In genomic region chr17:64604532-64604931, GRCh38 we compare ENCODE assay signal across 7 cellular contexts. TPM values are rescaled to one million over a fixed set of nuclear protein-coding genes. Genes with fewer than 3 reads are reported as not detected.
DNase-seq lines count a peak whose midpoint lies in the region; ATAC-seq and TF ChIP-seq lines count a peak whose summit lies in the region.
"Not testable (repeated sequence)": the region's sequence is repeated elsewhere in the genome, so short reads cannot be mapped to it uniquely, and the experiment has no call there.

No MANE protein-coding gene starts in this region.

- not testable (repeated sequence) for ATAC-seq in CD4-positive, alpha-beta T cell (ENCODE audit: poor library complexity); T-helper 17 cell

- H3K27ac ChIP-seq in CD4-positive, alpha-beta T cell (ENCODE audit: low read depth, low read length): not testable (repeated sequence)
- peak overlapping the region; percentile 47 for H3K27ac ChIP-seq in PC-9
- peak overlapping the region; percentile 34 for H3K27ac ChIP-seq in epithelial cell of prostate

- H3K36me3 ChIP-seq in PC-9 (ENCODE audit: low read depth): not testable (repeated sequence)

- H3K9me2 ChIP-seq in PC-9 (ENCODE audit: insufficient read depth): not testable (repeated sequence)

- peaks cover 52% of the 10 kb centered on the region for H4K20me1 ChIP-seq in PC-9 (ENCODE audit: insufficient read depth)

- BruUV-seq in PC-9 (replicated peaks; lab: Mats Ljungman, UMichigan): not testable (repeated sequence)

- intact Hi-C loops in CD4-positive, alpha-beta T cell (cut with DNase I, micrococcal nuclease): loop anchor here in 1 of 2 experiments (5.0 kb wide), 1 partner anchor 43 kb away; no protein-coding TSS in a partner anchor
- intact Hi-C loops in PC-9 (cut with micrococcal nuclease; ENCODE audit: unreplicated experiment): not testable (repeated sequence)

- peak overlapping the region; percentile 38 for H3K27ac Mint-ChIP-seq in CD4-positive, alpha-beta T cell
- H3K27ac Mint-ChIP-seq in HFFc6 (peak overlapping the region; percentile 81), T-helper 17 cell (peak overlapping the region; percentile 37), nephron progenitor cell (peak overlapping the region; percentile 73)
- H3K27ac Mint-ChIP-seq in activated naive CD4-positive, alpha-beta T cell treated with anti-CD3 and anti-CD28 coated beads, Interleukin-2, amount 50 U/mL, for 24 hours: peak overlapping the region; percentile 81

- peaks cover 62% of the 10 kb centered on the region for H3F3A ChIP-seq in PC-9 (ENCODE audit: insufficient read depth, low read depth)

- not testable (repeated sequence) for H3K4me3 ChIP-seq in PC-9

- not testable (repeated sequence) for H3K4me2 ChIP-seq in PC-9

- CTCF ChIA-PET in CD4-positive, alpha-beta T cell (lab: Charles Lee); PC-9 (lab: Charles Lee): not testable (repeated sequence)

- not testable (repeated sequence) for H3K9me3 Mint-ChIP-seq in CD4-positive, alpha-beta T cell; HFFc6; activated naive CD4-positive, alpha-beta T cell treated with anti-CD3 and anti-CD28 coated beads, Interleukin-2, amount 50 U/mL, for 24 hours
- peaks cover 11% of the 10 kb centered on the region for H3K9me3 Mint-ChIP-seq in nephron progenitor cell

- H3K36me3 Mint-ChIP-seq in CD4-positive, alpha-beta T cell (ENCODE audit: low read depth); HFFc6 (ENCODE audit: low read depth); T-helper 17 cell (ENCODE audit: low read depth); activated naive CD4-positive, alpha-beta T cell treated with anti-CD3 and anti-CD28 coated beads, Interleukin-2, amount 50 U/mL, for 24 hours: not testable (repeated sequence)
- peaks cover 16% of the 10 kb centered on the region for H3K36me3 Mint-ChIP-seq in nephron progenitor cell (ENCODE audit: low read depth)

- peaks cover 95% of the 10 kb centered on the region for H3K79me2 ChIP-seq in PC-9 (ENCODE audit: low read depth)

- H3K4me1 Mint-ChIP-seq in CD4-positive, alpha-beta T cell (ENCODE audit: low read depth): peaks cover 53% of the 10 kb centered on the region
- H3K4me1 Mint-ChIP-seq in HFFc6 (ENCODE audit: low read depth) (peaks cover 65% of the 10 kb centered on the region), T-helper 17 cell (peaks cover 34% of the 10 kb centered on the region)
- peaks cover 56% of the 10 kb centered on the region for H3K4me1 Mint-ChIP-seq in activated naive CD4-positive, alpha-beta T cell treated with anti-CD3 and anti-CD28 coated beads, Interleukin-2, amount 50 U/mL, for 24 hours
- not testable (repeated sequence) for H3K4me1 Mint-ChIP-seq in nephron progenitor cell

- H3K4me1 ChIP-seq in PC-9 (replicated peaks; ENCODE audit: insufficient read depth): not testable (repeated sequence)

- H3K9me3 ChIP-seq in CD4-positive, alpha-beta T cell (ENCODE audit: control insufficient read depth, low read length); PC-9 (ENCODE audit: insufficient read depth, low read depth); T-helper 17 cell (ENCODE audit: control insufficient read depth, low read length, poor library complexity, severe bottlenecking): not testable (repeated sequence)

- POLR2A ChIA-PET in CD4-positive, alpha-beta T cell (lab: Charles Lee): not testable (repeated sequence)
- POLR2A ChIA-PET in PC-9 (lab: Charles Lee; ENCODE audit: unreplicated experiment): interaction anchor here (0.6 kb wide), 1 partner anchor 119 kb away, joined by 9 read pairs; no protein-coding TSS in a partner anchor

- not testable (repeated sequence) for H3K4me3 Mint-ChIP-seq in CD4-positive, alpha-beta T cell; T-helper 17 cell; activated naive CD4-positive, alpha-beta T cell treated with anti-CD3 and anti-CD28 coated beads, Interleukin-2, amount 50 U/mL, for 24 hours; nephron progenitor cell
- peak overlapping the region; percentile 39; the same call in 1 of the 2 replicates for H3K4me3 Mint-ChIP-seq in HFFc6

- not testable (repeated sequence) for H3K27me3 Mint-ChIP-seq in CD4-positive, alpha-beta T cell; HFFc6 (ENCODE audit: insufficient read depth); T-helper 17 cell; activated naive CD4-positive, alpha-beta T cell treated with anti-CD3 and anti-CD28 coated beads, Interleukin-2, amount 50 U/mL, for 24 hours; nephron progenitor cell (ENCODE audit: low read depth, poor library complexity)

- H3K27me3 ChIP-seq in CD4-positive, alpha-beta T cell (ENCODE audit: control insufficient read depth, insufficient read depth, low read length); PC-9 (ENCODE audit: insufficient read depth, low read depth): not testable (repeated sequence)

- not testable (repeated sequence) for TF ChIP-seq CTCF in CD4-positive, alpha-beta T cell (IDR thresholded peaks at IDR 0.05); HFFc6 (IDR thresholded peaks at IDR 0.05); PC-9 (conservative IDR thresholded peaks at IDR 0.05); nephron progenitor cell (IDR thresholded peaks at IDR 0.05)

- not testable (repeated sequence) for H2AFZ ChIP-seq in PC-9

- DNase-seq in CD4-positive, alpha-beta T cell; HFFc6; PC-9; T-helper 17 cell; epithelial cell of prostate (ENCODE audit: low read depth, low spot score); nephron progenitor cell: not testable (repeated sequence)

RNA-seq across cellular contexts. Expression of gene SMURF2, which starts 57.6 kb away (rescaled TPM):
- total RNA-seq in CD4-positive, alpha-beta T cell: 10 to 100 TPM; 28.0 to 29.7 TPM
- total RNA-seq in HFFc6 (2021; fragmentation: NEBNext Ultra II Directional; extraction: Animal tissue kit (Norgen Biotek cat#: 25700)): 100 to 1,000 TPM in 3 of 6 experiments, 10 to 100 TPM in 3; 92.5 to 206 (median 99.1) TPM
- total RNA-seq in PC-9 (2021) (41.4 and 57.6 TPM in 2 replicates), T-helper 17 cell (10 to 100 TPM; 25.4 to 26.6 TPM)
